Comparison of ENCODE assay signal across 9 cellular contexts in genomic region chr6:31813463-31813849, GRCh38. TPM values are rescaled to one million over a fixed set of nuclear protein-coding genes. Genes with fewer than 3 reads are reported as not detected.
DNase-seq lines count a peak whose midpoint lies in the region; ATAC-seq and TF ChIP-seq lines count a peak whose summit lies in the region.
"Had no signal": no experiment of that assay in that cellular context is flagged by ENCODE, and none has a peak within 500 bp of the region (broad histone marks: within the 10 kb centered on the region; RNA-seq: fewer than 3 reads in every experiment).

No MANE protein-coding gene starts in this region.

- H3K27ac Mint-ChIP-seq in stimulated activated naive CD8-positive, alpha-beta T cell treated with anti-CD3 and anti-CD28 coated beads, Interleukin-15, Interleukin-2, amounts not matched to agents 100 ng/mL and 50 ng/mL, for 24 hours = peak overlapping the region; percentile 86
- H3K27ac Mint-ChIP-seq in stimulated activated naive CD8-positive, alpha-beta T cell treated with anti-CD3 and anti-CD28 coated beads, Interleukin-15, amount 100 ng/mL, for 72 hours = peak overlapping the region in 1 of 2 donors; percentile 93
- peak overlapping the region; percentile 98 for H3K27ac Mint-ChIP-seq in dendritic cell treated with granulocyte-macrophage colony-stimulating factor and Interleukin-4, amounts not matched to agents 40 ng/mL and 50 ng/mL, for 4 days
- H3K27ac Mint-ChIP-seq in naive thymus-derived CD4-positive, alpha-beta T cell = peak overlapping the region in 8 of 9 donors; percentile 63 to 90 (median 77)

- peaks cover 0 to 22% (median 0%) of the 10 kb centered on the region in 3 experiments for H3K36me3 ChIP-seq in naive thymus-derived CD4-positive, alpha-beta T cell (ENCODE audit: control insufficient read depth in 2 of 3, insufficient read depth in 3 of 3, low read length in 3 of 3)
- no peaks in the 10 kb centered on the region for H3K36me3 ChIP-seq in vagina

- no peak for ATAC-seq in stimulated activated naive CD8-positive, alpha-beta T cell treated with anti-CD3 and anti-CD28 coated beads, Interleukin-15, amount 100 ng/mL, for 72 hours
- ATAC-seq in naive thymus-derived CD4-positive, alpha-beta T cell = no peak
- no peak for ATAC-seq in stimulated activated naive CD8-positive, alpha-beta T cell treated with anti-CD3 and anti-CD28 coated beads, Interleukin-15, Interleukin-2, amounts not matched to agents 100 U/mL and 50 U/mL, for 24 hours

- no peaks in the 10 kb centered on the region for H3K27me3 ChIP-seq in naive thymus-derived CD4-positive, alpha-beta T cell (ENCODE audit: control insufficient read depth in 2 of 2, insufficient read depth in 2 of 2, low read length in 2 of 2)
- no peaks in the 10 kb centered on the region for H3K27me3 ChIP-seq in vagina

- DNase-seq in stimulated activated naive CD8-positive, alpha-beta T cell treated with anti-CD3 and anti-CD28 coated beads, Interleukin-15, amount 100 ng/mL, for 72 hours = no peak
- no peak for DNase-seq in naive thymus-derived CD4-positive, alpha-beta T cell
- DNase-seq in vagina (ENCODE audit: extremely low spot score in 2 of 2) (no peak), AG20443 (ENCODE audit: low spot score) (no peak), GM19240 (ENCODE audit: insufficient read length, low spot score) (no peak)
- no peak for DNase-seq in stimulated activated naive CD8-positive, alpha-beta T cell treated with anti-CD3 and anti-CD28 coated beads, Interleukin-15, Interleukin-2, amounts not matched to agents 100 U/mL and 50 U/mL, for 24 hours
- DNase-seq: NCI-H524 treated with DMSO at 0.1 percent for 48 hours had no signal

- no peaks in the 10 kb centered on the region for H3K36me3 Mint-ChIP-seq in stimulated activated naive CD8-positive, alpha-beta T cell treated with anti-CD3 and anti-CD28 coated beads, Interleukin-15, Interleukin-2, amounts not matched to agents 100 ng/mL and 50 ng/mL, for 24 hours (ENCODE audit: low read depth)
- H3K36me3 Mint-ChIP-seq in dendritic cell treated with granulocyte-macrophage colony-stimulating factor and Interleukin-4, amounts not matched to agents 40 ng/mL and 50 ng/mL, for 4 days (ENCODE audit: low read depth) = peaks cover 22% of the 10 kb centered on the region
- peaks cover 4 to 19% (median 8%) of the 10 kb centered on the region in 5 donors for H3K36me3 Mint-ChIP-seq in naive thymus-derived CD4-positive, alpha-beta T cell

- no peaks in the 10 kb centered on the region for H3K9me3 Mint-ChIP-seq in stimulated activated naive CD8-positive, alpha-beta T cell treated with anti-CD3 and anti-CD28 coated beads, Interleukin-15, Interleukin-2, amounts not matched to agents 100 ng/mL and 50 ng/mL, for 24 hours
- H3K9me3 Mint-ChIP-seq in stimulated activated naive CD8-positive, alpha-beta T cell treated with anti-CD3 and anti-CD28 coated beads, Interleukin-15, amount 100 ng/mL, for 72 hours = no peaks in the 10 kb centered on the region
- no peaks in the 10 kb centered on the region for H3K9me3 Mint-ChIP-seq in dendritic cell treated with granulocyte-macrophage colony-stimulating factor and Interleukin-4, amounts not matched to agents 40 ng/mL and 50 ng/mL, for 4 days
- no peaks in the 10 kb centered on the region for H3K9me3 Mint-ChIP-seq in naive thymus-derived CD4-positive, alpha-beta T cell

- H3K27me3 Mint-ChIP-seq in stimulated activated naive CD8-positive, alpha-beta T cell treated with anti-CD3 and anti-CD28 coated beads, Interleukin-15, Interleukin-2, amounts not matched to agents 100 ng/mL and 50 ng/mL, for 24 hours = no peaks in the 10 kb centered on the region
- no peaks in the 10 kb centered on the region for H3K27me3 Mint-ChIP-seq in stimulated activated naive CD8-positive, alpha-beta T cell treated with anti-CD3 and anti-CD28 coated beads, Interleukin-15, amount 100 ng/mL, for 72 hours
- no peaks in the 10 kb centered on the region for H3K27me3 Mint-ChIP-seq in dendritic cell treated with granulocyte-macrophage colony-stimulating factor and Interleukin-4, amounts not matched to agents 40 ng/mL and 50 ng/mL, for 4 days
- H3K27me3 Mint-ChIP-seq in naive thymus-derived CD4-positive, alpha-beta T cell = no peaks in the 10 kb centered on the region

- no peak overlapping the region for H3K4me3 ChIP-seq in naive thymus-derived CD4-positive, alpha-beta T cell (ENCODE audit: low read length)
- H3K4me3 ChIP-seq in vagina = no peak overlapping the region

- H3K27ac ChIP-seq in naive thymus-derived CD4-positive, alpha-beta T cell (ENCODE audit: low read depth, low read length) = peak overlapping the region; percentile 55
- peak overlapping the region; percentile 100 for H3K27ac ChIP-seq in vagina

- TF ChIP-seq CTCF in vagina (IDR thresholded peaks at IDR 0.05) = no peak

- peaks cover 13 to 18% of the 10 kb centered on the region in 2 donors for H3K4me1 ChIP-seq in naive thymus-derived CD4-positive, alpha-beta T cell (ENCODE audit: control insufficient read depth in 2 of 2, insufficient read depth in 2 of 2, low read length in 2 of 2)
- peaks cover 27% of the 10 kb centered on the region for H3K4me1 ChIP-seq in vagina

- H3K9me3 ChIP-seq in naive thymus-derived CD4-positive, alpha-beta T cell (ENCODE audit: control insufficient read depth in 2 of 3, low read length in 3 of 3) = no peaks in the 10 kb centered on the region
- no peaks in the 10 kb centered on the region for H3K9me3 ChIP-seq in vagina

- TF ChIP-seq POLR2A in vagina (IDR thresholded peaks at IDR 0.05) = no peak

- intact Hi-C loops in dendritic cell treated with granulocyte-macrophage colony-stimulating factor and Interleukin-4, amounts not matched to agents 40 ng/mL and 50 ng/mL, for 4 days (cut with micrococcal nuclease) = no loop called here
- intact Hi-C loops in naive thymus-derived CD4-positive, alpha-beta T cell (cut with micrococcal nuclease) = no loop called here
- intact Hi-C loops in vagina (cut with DNase I) = loop anchor here (5.0 kb wide), 1 partner anchor 76 kb away; the partner anchor contains the start of gene CLIC1

- POLR2A ChIA-PET in naive thymus-derived CD4-positive, alpha-beta T cell (lab: Charles Lee) = interaction anchor here (0.9 to 3.0 kb wide), 10 partner anchors 13 to 149 kb away, joined by 3 to 24 read pairs (median 4); partner anchors contain the start of genes ABHD16A, GPANK1, HSPA1B and LY6G6D

- H3K4me3 Mint-ChIP-seq in stimulated activated naive CD8-positive, alpha-beta T cell treated with anti-CD3 and anti-CD28 coated beads, Interleukin-15, Interleukin-2, amounts not matched to agents 100 ng/mL and 50 ng/mL, for 24 hours = peak overlapping the region; percentile 65
- H3K4me3 Mint-ChIP-seq in stimulated activated naive CD8-positive, alpha-beta T cell treated with anti-CD3 and anti-CD28 coated beads, Interleukin-15, amount 100 ng/mL, for 72 hours = peak overlapping the region in 1 of 2 donors; percentile 96
- H3K4me3 Mint-ChIP-seq in dendritic cell treated with granulocyte-macrophage colony-stimulating factor and Interleukin-4, amounts not matched to agents 40 ng/mL and 50 ng/mL, for 4 days = peak overlapping the region; percentile 96
- peak overlapping the region in 9 of 10 donors; percentile 70 to 96 (median 94) for H3K4me3 Mint-ChIP-seq in naive thymus-derived CD4-positive, alpha-beta T cell

- peaks cover 45% of the 10 kb centered on the region for H3K4me1 Mint-ChIP-seq in stimulated activated naive CD8-positive, alpha-beta T cell treated with anti-CD3 and anti-CD28 coated beads, Interleukin-15, Interleukin-2, amounts not matched to agents 100 ng/mL and 50 ng/mL, for 24 hours (ENCODE audit: low read depth)
- H3K4me1 Mint-ChIP-seq in stimulated activated naive CD8-positive, alpha-beta T cell treated with anti-CD3 and anti-CD28 coated beads, Interleukin-15, amount 100 ng/mL, for 72 hours = peaks cover 37% of the 10 kb centered on the region
- peaks cover 30% of the 10 kb centered on the region for H3K4me1 Mint-ChIP-seq in dendritic cell treated with granulocyte-macrophage colony-stimulating factor and Interleukin-4, amounts not matched to agents 40 ng/mL and 50 ng/mL, for 4 days (ENCODE audit: low read depth)
- H3K4me1 Mint-ChIP-seq in naive thymus-derived CD4-positive, alpha-beta T cell = peaks cover 7 to 44% (median 33%) of the 10 kb centered on the region in 7 donors

- CTCF ChIA-PET in naive thymus-derived CD4-positive, alpha-beta T cell (lab: Charles Lee) = interaction anchor here (0.6 to 1.6 kb wide), 5 partner anchors 15 to 164 kb away, joined by 3 to 5 read pairs (median 3); partner anchors contain the start of genes LY6G5C and VARS1

RNA-seq across cellular contexts. Expression of gene HSPA1L, which starts 1.6 kb away (rescaled TPM):
- total RNA-seq in naive thymus-derived CD4-positive, alpha-beta T cell = 1 to 10 TPM; 3.3 to 5.5 (median 4.7) TPM
- polyA plus RNA-seq in naive thymus-derived CD4-positive, alpha-beta T cell = 1 to 10 TPM; 2.3 to 3.6 TPM
- total RNA-seq in vagina = 0.98 TPM

RNA-seq across cellular contexts. Expression of gene HSPA1A, which starts 1.9 kb away (rescaled TPM):
- total RNA-seq in naive thymus-derived CD4-positive, alpha-beta T cell = 100 to 1,000 TPM in 1 of 5 experiments, 10 to 100 TPM in 3, 1 to 10 TPM in 1; 6.7 to 125 (median 30.3) TPM
- polyA plus RNA-seq in naive thymus-derived CD4-positive, alpha-beta T cell = 10 to 100 TPM; 26.0 to 52.5 TPM
- 345 TPM for total RNA-seq in vagina

RNA-seq across cellular contexts. Expression of gene LSM2, which starts 6.7 kb away (rescaled TPM):
- 10 to 100 TPM; 22.9 to 94.5 (median 29.2) TPM for total RNA-seq in naive thymus-derived CD4-positive, alpha-beta T cell
- polyA plus RNA-seq in naive thymus-derived CD4-positive, alpha-beta T cell = 10 to 100 TPM; 58.9 to 67.9 TPM
- total RNA-seq in vagina = 51.6 TPM

RNA-seq across cellular contexts. Expression of gene HSPA1B, which starts 14.1 kb away (rescaled TPM):
- 10 to 100 TPM in 4 of 5 experiments, 1 to 10 TPM in 1; 8.6 to 68.9 (median 28.9) TPM for total RNA-seq in naive thymus-derived CD4-positive, alpha-beta T cell
- polyA plus RNA-seq in naive thymus-derived CD4-positive, alpha-beta T cell = 1 to 10 TPM; 2.8 to 3.6 TPM
- 466 TPM for total RNA-seq in vagina

RNA-seq across cellular contexts. Expression of gene VARS1, which starts 17.9 kb away (rescaled TPM):
- 10 to 100 TPM; 34.3 to 84.2 (median 53.2) TPM for total RNA-seq in naive thymus-derived CD4-positive, alpha-beta T cell
- 10 to 100 TPM; 32.2 to 44.8 TPM for polyA plus RNA-seq in naive thymus-derived CD4-positive, alpha-beta T cell
- 39.8 TPM for total RNA-seq in vagina
